Comparison of ENCODE assay signal across 30 cellular contexts in the genomic region with DNA sequence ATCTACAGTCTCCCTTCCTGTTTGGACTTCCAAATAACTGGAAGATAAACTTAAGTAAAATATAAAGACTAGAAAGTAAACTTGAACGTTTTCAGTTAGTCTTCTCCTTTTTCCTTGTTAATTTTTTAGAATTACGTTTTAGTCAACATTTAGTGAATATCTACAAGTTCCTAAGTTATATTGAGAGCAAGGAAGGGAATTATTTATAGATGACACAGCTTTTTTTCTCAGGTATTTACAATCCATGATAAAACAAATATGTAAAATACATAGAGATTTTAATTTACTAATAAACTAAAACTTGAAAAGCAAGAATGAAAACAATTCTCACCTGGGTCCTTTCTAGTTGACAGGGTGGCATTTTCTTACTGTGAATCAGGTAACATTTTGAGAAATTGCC.
"Had no signal": no experiment of that assay in that cellular context is flagged by ENCODE, and none has a peak within 500 bp of the region (broad histone marks: within the 10 kb centered on the region; RNA-seq: fewer than 3 reads in every experiment).

No MANE protein-coding gene starts in this region.

- H3K9me3 Mint-ChIP-seq: activated CD4-positive, alpha-beta memory T cell treated with anti-CD3 and anti-CD28 coated beads for 36 hours; activated CD4-positive, alpha-beta T cell treated with anti-CD3 and anti-CD28 coated beads, Interleukin-2, amount 10 ng/mL, durations not matched to agents 24 days and 14 days; activated naive CD4-positive, alpha-beta T cell treated with anti-CD3 and anti-CD28 coated beads, Interleukin-2, amount 10 ng/mL, durations not matched to agents 7 days and 5 days; T-helper 2 cell treated with Interferon-gamma antibody and Interleukin-4, amounts not matched to agents 5 μg/mL and 100 μg/mL, for 36 hours had no signal

- ATAC-seq: activated CD4-positive, alpha-beta T cell treated with anti-CD3 and anti-CD28 coated beads for 36 hours; activated CD8-positive, alpha-beta memory T cell treated with anti-CD3 and anti-CD28 coated beads, Interleukin-2, amount 10 ng/mL, durations not matched to agents 7 days and 5 days; activated CD8-positive, alpha-beta T cell treated with anti-CD3 and anti-CD28 coated beads, Interleukin-2, amount 10 ng/mL, durations not matched to agents 7 days and 5 days; activated naive CD4-positive, alpha-beta T cell treated with anti-CD3 and anti-CD28 coated beads, Interleukin-2, amount 50 U/mL, for 72 hours; activated T-cell treated with anti-CD3 and anti-CD28 coated beads, Interleukin-2, amount 50 U/mL, for 72 hours; esophagus mucosa; T-helper 17 cell had no signal

- DNase-seq: activated CD4-positive, alpha-beta memory T cell treated with anti-CD3 and anti-CD28 coated beads for 36 hours; activated CD4-positive, alpha-beta T cell treated with anti-CD3 and anti-CD28 coated beads for 36 hours; activated CD4-positive, alpha-beta T cell treated with anti-CD3 and anti-CD28 coated beads, Interleukin-2, amount 10 ng/mL, durations not matched to agents 24 days and 14 days; activated CD4-positive, CD25-positive, alpha-beta regulatory T cell; activated CD4-positive, CD25-positive, alpha-beta regulatory T cell treated with anti-CD3 and anti-CD28 coated beads, Interleukin-2, amount 50 U/mL, for 72 hours; activated CD8-positive, alpha-beta memory T cell treated with anti-CD3 and anti-CD28 coated beads, Interleukin-2, amount 10 ng/mL, durations not matched to agents 7 days and 5 days; activated CD8-positive, alpha-beta memory T cell treated with anti-CD3 and anti-CD28 coated beads, Interleukin-2, amount 50 U/mL, for 4 hours; activated CD8-positive, alpha-beta T cell treated with anti-CD3 and anti-CD28 coated beads, Interleukin-2, amount 10 ng/mL, durations not matched to agents 7 days and 5 days; activated gamma-delta T cell; activated naive CD4-positive, alpha-beta T cell; activated naive CD4-positive, alpha-beta T cell treated with anti-CD3 and anti-CD28 coated beads, Interleukin-2, amount 10 ng/mL, durations not matched to agents 7 days and 5 days; activated naive CD8-positive, alpha-beta T cell treated with anti-CD3 and anti-CD28 coated beads, Interleukin-2, amount 10 ng/mL, durations not matched to agents 7 days and 5 days; activated T-cell treated with anti-CD3 and anti-CD28 coated beads, Interleukin-2, amount 50 U/mL, for 1 hour; activated T-cell treated with anti-CD3 and anti-CD28 coated beads, Interleukin-2, amount 50 U/mL, for 72 hours; central memory CD4-positive, alpha-beta T cell; cerebellar nuclear complex; colonic mucosa; effector CD8-positive, alpha-beta T cell; foreskin fibroblast; T-helper 1 cell; T-helper 17 cell; T1000 had no signal

- H3K27ac ChIP-seq: ascending aorta, breast epithelium, cardiac muscle cell, colonic mucosa had no signal

- H3K4me1 ChIP-seq: ascending aorta, breast epithelium, colonic mucosa had no signal

- H3K27me3 ChIP-seq: ascending aorta, breast epithelium, cardiac muscle cell, colonic mucosa had no signal

- H3K36me3 ChIP-seq: ascending aorta, breast epithelium, cardiac muscle cell, colonic mucosa had no signal

- H3K4me1 Mint-ChIP-seq: activated CD4-positive, alpha-beta T cell treated with anti-CD3 and anti-CD28 coated beads for 36 hours; activated CD4-positive, alpha-beta T cell treated with anti-CD3 and anti-CD28 coated beads, Interleukin-2, amount 10 ng/mL, durations not matched to agents 24 days and 14 days; activated CD8-positive, alpha-beta memory T cell treated with anti-CD3 and anti-CD28 coated beads, Interleukin-2, amount 10 ng/mL, durations not matched to agents 7 days and 5 days; activated naive CD4-positive, alpha-beta T cell treated with anti-CD3 and anti-CD28 coated beads, Interleukin-2, amount 10 ng/mL, durations not matched to agents 7 days and 5 days; activated naive CD8-positive, alpha-beta T cell treated with anti-CD3 and anti-CD28 coated beads, Interleukin-2, amount 10 ng/mL, durations not matched to agents 7 days and 5 days; T-helper 17 cell had no signal

- H3K27me3 Mint-ChIP-seq: activated CD4-positive, alpha-beta T cell treated with anti-CD3 and anti-CD28 coated beads, Interleukin-2, amount 10 ng/mL, durations not matched to agents 24 days and 14 days; activated CD8-positive, alpha-beta memory T cell treated with anti-CD3 and anti-CD28 coated beads, Interleukin-2, amount 10 ng/mL, durations not matched to agents 7 days and 5 days; activated naive CD4-positive, alpha-beta T cell treated with anti-CD3 and anti-CD28 coated beads, Interleukin-2, amount 10 ng/mL, durations not matched to agents 7 days and 5 days; brain; T-helper 17 cell had no signal

- H3K4me3 ChIP-seq: ascending aorta, breast epithelium, cardiac muscle cell, colonic mucosa had no signal

- H3K27ac Mint-ChIP-seq: activated CD4-positive, alpha-beta memory T cell treated with anti-CD3 and anti-CD28 coated beads for 36 hours; activated CD4-positive, alpha-beta T cell treated with anti-CD3 and anti-CD28 coated beads for 36 hours; activated CD4-positive, alpha-beta T cell treated with anti-CD3 and anti-CD28 coated beads, Interleukin-2, amount 10 ng/mL, durations not matched to agents 24 days and 14 days; activated CD8-positive, alpha-beta memory T cell treated with anti-CD3 and anti-CD28 coated beads, Interleukin-2, amount 10 ng/mL, durations not matched to agents 7 days and 5 days; activated CD8-positive, alpha-beta T cell treated with anti-CD3 and anti-CD28 coated beads, Interleukin-2, amount 10 ng/mL, durations not matched to agents 7 days and 5 days; activated naive CD4-positive, alpha-beta T cell treated with anti-CD3 and anti-CD28 coated beads, Interleukin-2, amount 10 ng/mL, durations not matched to agents 7 days and 5 days; activated naive CD4-positive, alpha-beta T cell treated with anti-CD3 and anti-CD28 coated beads, Interleukin-2, amount 50 U/mL, for 72 hours; activated naive CD8-positive, alpha-beta T cell treated with anti-CD3 and anti-CD28 coated beads, Interleukin-2, amount 10 ng/mL, durations not matched to agents 7 days and 5 days; activated T-cell treated with anti-CD3 and anti-CD28 coated beads, Interleukin-2, amount 50 U/mL, for 72 hours; T-helper 17 cell; T-helper 2 cell treated with Interferon-gamma antibody and Interleukin-4, amounts not matched to agents 5 μg/mL and 100 μg/mL, for 36 hours had no signal

- FAIRE-seq: frontal cortex had no signal

- H3K9me3 ChIP-seq: ascending aorta, breast epithelium, colonic mucosa had no signal

- H3K36me3 Mint-ChIP-seq: activated CD4-positive, alpha-beta memory T cell treated with anti-CD3 and anti-CD28 coated beads for 36 hours; activated CD8-positive, alpha-beta memory T cell treated with anti-CD3 and anti-CD28 coated beads, Interleukin-2, amount 10 ng/mL, durations not matched to agents 7 days and 5 days; activated naive CD4-positive, alpha-beta T cell treated with anti-CD3 and anti-CD28 coated beads, Interleukin-2, amount 10 ng/mL, durations not matched to agents 7 days and 5 days; activated naive CD8-positive, alpha-beta T cell treated with anti-CD3 and anti-CD28 coated beads, Interleukin-2, amount 10 ng/mL, durations not matched to agents 7 days and 5 days had no signal

- H3K4me3 Mint-ChIP-seq: activated CD4-positive, alpha-beta memory T cell treated with anti-CD3 and anti-CD28 coated beads for 36 hours; activated CD4-positive, alpha-beta T cell treated with anti-CD3 and anti-CD28 coated beads for 36 hours; activated CD4-positive, alpha-beta T cell treated with anti-CD3 and anti-CD28 coated beads, Interleukin-2, amount 10 ng/mL, durations not matched to agents 24 days and 14 days; activated CD8-positive, alpha-beta memory T cell treated with anti-CD3 and anti-CD28 coated beads, Interleukin-2, amount 10 ng/mL, durations not matched to agents 7 days and 5 days; activated CD8-positive, alpha-beta T cell treated with anti-CD3 and anti-CD28 coated beads, Interleukin-2, amount 10 ng/mL, durations not matched to agents 7 days and 5 days; activated naive CD4-positive, alpha-beta T cell treated with anti-CD3 and anti-CD28 coated beads, Interleukin-2, amount 10 ng/mL, durations not matched to agents 7 days and 5 days; activated naive CD8-positive, alpha-beta T cell treated with anti-CD3 and anti-CD28 coated beads, Interleukin-2, amount 10 ng/mL, durations not matched to agents 7 days and 5 days; activated T-cell treated with anti-CD3 and anti-CD28 coated beads, Interleukin-2, amount 50 U/mL, for 72 hours; brain; T-helper 17 cell; T-helper 2 cell treated with Interferon-gamma antibody and Interleukin-4, amounts not matched to agents 5 μg/mL and 100 μg/mL, for 36 hours had no signal
